8 cellular contexts compared by ENCODE assay signal in genomic region chr4:81470456-81471327, GRCh38. TPM values are rescaled to one million over a fixed set of nuclear protein-coding genes. Genes with fewer than 3 reads are reported as not detected.
DNase-seq lines count a peak whose midpoint lies in the region; ATAC-seq and TF ChIP-seq lines count a peak whose summit lies in the region.

No MANE protein-coding gene starts in this region.

- DNase-seq in GM23338 (ENCODE audit: low spot score) (peak; percentile 50), PC-9 (peak in 1 of 2 experiments; percentile 5), left ventricle myocardium inferior (peak; percentile 48), ovary (peak in 3 of 5 donors; percentile 27 to 45 (median 44)), SKM-1 (lab: John Stamatoyannopoulos, UW; ENCODE audit: unreplicated experiment) (no peak)
- peak; percentile 49 for DNase-seq in activated naive CD8-positive, alpha-beta T cell treated with anti-CD3 and anti-CD28 coated beads, Interleukin-2, amount 50 U/mL, for 24 hours

- peaks cover 6% of the 10 kb centered on the region; the same call in 1 of the 3 replicates for H3K9me3 Mint-ChIP-seq in GM23338
- H3K9me3 Mint-ChIP-seq in activated naive CD8-positive, alpha-beta T cell treated with anti-CD3 and anti-CD28 coated beads, Interleukin-2, amount 50 U/mL, for 24 hours, result no peaks in the 10 kb centered on the region

- H3K36me3 ChIP-seq in GM23338 (ENCODE audit: insufficient read depth) (no peaks in the 10 kb centered on the region), PC-9 (ENCODE audit: low read depth) (no peaks in the 10 kb centered on the region), left ventricle myocardium inferior (no peaks in the 10 kb centered on the region), ovary (no peaks in the 10 kb centered on the region)

- no peaks in the 10 kb centered on the region for H3K9me2 ChIP-seq in GM23338 (ENCODE audit: insufficient read depth)
- no peaks in the 10 kb centered on the region for H3K9me2 ChIP-seq in PC-9 (ENCODE audit: insufficient read depth)

- ATAC-seq in GM23338, result peak; percentile 18
- peak; percentile 8 for ATAC-seq in activated naive CD8-positive, alpha-beta T cell treated with anti-CD3 and anti-CD28 coated beads, Interleukin-2, amount 50 U/mL, for 24 hours
- ATAC-seq in GM21367 (IDR thresholded peaks at IDR 0.05; ENCODE audit: unreplicated experiment), result no peak
- no peak for ATAC-seq in HG03280 (IDR thresholded peaks at IDR 0.05; ENCODE audit: unreplicated experiment)

- peak; percentile 24 for TF ChIP-seq POLR2A in ovary (IDR thresholded peaks at IDR 0.05)

- H3K36me3 Mint-ChIP-seq in GM23338 (ENCODE audit: low read depth), result no peaks in the 10 kb centered on the region; the same call in 2 of the 3 replicates
- H3K36me3 Mint-ChIP-seq in activated naive CD8-positive, alpha-beta T cell treated with anti-CD3 and anti-CD28 coated beads, Interleukin-2, amount 50 U/mL, for 24 hours (ENCODE audit: low read depth), result peaks cover 2% of the 10 kb centered on the region

- CTCF ChIA-PET in PC-9 (lab: Charles Lee), result interaction anchor here (0.5 to 1.0 kb wide), 4 partner anchors 22 to 1009 kb away, joined by 3 to 7 read pairs (median 6); no protein-coding TSS in a partner anchor

- H3K27ac Mint-ChIP-seq in GM23338, result no peak overlapping the region
- H3K27ac Mint-ChIP-seq in activated naive CD8-positive, alpha-beta T cell treated with anti-CD3 and anti-CD28 coated beads, Interleukin-2, amount 50 U/mL, for 24 hours, result peak overlapping the region; percentile 92

- POLR2A ChIA-PET in PC-9 (lab: Charles Lee; ENCODE audit: unreplicated experiment), result no interaction called here

- intact Hi-C loops in PC-9 (cut with micrococcal nuclease; ENCODE audit: unreplicated experiment) (loop anchor here (10.0 kb wide), 1 partner anchor 164 kb away; no protein-coding TSS in a partner anchor), left ventricle myocardium inferior (cut with micrococcal nuclease) (no loop called here), ovary (cut with DNase I) (loop anchor here in 2 of 4 donors (5.0 kb wide), 1 partner anchor 377 kb away; no protein-coding TSS in a partner anchor)

- H3K27me3 Mint-ChIP-seq in GM23338 (ENCODE audit: insufficient read depth, low read depth, poor library complexity), result peaks cover 22% of the 10 kb centered on the region
- peaks cover 1% of the 10 kb centered on the region for H3K27me3 Mint-ChIP-seq in activated naive CD8-positive, alpha-beta T cell treated with anti-CD3 and anti-CD28 coated beads, Interleukin-2, amount 50 U/mL, for 24 hours

- TSS peak; percentile 45 for BruUV-seq in PC-9 (replicated peaks; lab: Mats Ljungman, UMichigan)

- H3K9me3 ChIP-seq in PC-9 (ENCODE audit: insufficient read depth, low read depth) (no peaks in the 10 kb centered on the region), left ventricle myocardium inferior (replicated peaks) (no peaks in the 10 kb centered on the region), ovary (no peaks in the 10 kb centered on the region)

- H3K27ac ChIP-seq in GM23338 (ENCODE audit: low read depth) (no peak overlapping the region), PC-9 (no peak overlapping the region), left ventricle myocardium inferior (replicated peaks) (peak overlapping the region; percentile 89), ovary (peak overlapping the region; percentile 53 to 69)

- peak overlapping the region; percentile 83 for H3K4me3 Mint-ChIP-seq in GM23338
- peak overlapping the region; percentile 100 for H3K4me3 Mint-ChIP-seq in activated naive CD8-positive, alpha-beta T cell treated with anti-CD3 and anti-CD28 coated beads, Interleukin-2, amount 50 U/mL, for 24 hours

- no peaks in the 10 kb centered on the region for H3F3A ChIP-seq in GM23338 (replicated peaks; ENCODE audit: low read depth)
- H3F3A ChIP-seq in PC-9 (ENCODE audit: insufficient read depth, low read depth), result peaks cover 10% of the 10 kb centered on the region; the same call in 1 of the 2 replicates

- no peak for TF ChIP-seq CTCF in GM23338 (conservative IDR thresholded peaks at IDR 0.05; ENCODE audit: low read depth in 2 of 2)
- TF ChIP-seq CTCF in PC-9 (conservative IDR thresholded peaks at IDR 0.05), result no peak
- TF ChIP-seq CTCF in left ventricle myocardium inferior (IDR thresholded peaks at IDR 0.05; ENCODE audit: borderline replicate concordance), result no peak
- no peak for TF ChIP-seq CTCF in ovary (IDR thresholded peaks at IDR 0.05)

- no peak for TF ChIP-seq EP300 in ovary (IDR thresholded peaks at IDR 0.05)

- H3K79me2 ChIP-seq in GM23338 (replicated peaks; ENCODE audit: insufficient read depth), result no peaks in the 10 kb centered on the region
- no peaks in the 10 kb centered on the region for H3K79me2 ChIP-seq in PC-9 (ENCODE audit: low read depth)

- H3K4me1 Mint-ChIP-seq in GM23338, result peaks cover 31% of the 10 kb centered on the region
- peaks cover 57% of the 10 kb centered on the region for H3K4me1 Mint-ChIP-seq in activated naive CD8-positive, alpha-beta T cell treated with anti-CD3 and anti-CD28 coated beads, Interleukin-2, amount 50 U/mL, for 24 hours

- peak overlapping the region; percentile 85 for H3K4me2 ChIP-seq in GM23338
- peak overlapping the region; percentile 85 for H3K4me2 ChIP-seq in PC-9

- peaks cover 24% of the 10 kb centered on the region for H3K27me3 ChIP-seq in GM23338 (ENCODE audit: insufficient read depth)
- no peaks in the 10 kb centered on the region for H3K27me3 ChIP-seq in PC-9 (ENCODE audit: insufficient read depth, low read depth)
- H3K27me3 ChIP-seq in left ventricle myocardium inferior (ENCODE audit: low read depth), result no peaks in the 10 kb centered on the region
- H3K27me3 ChIP-seq in ovary, result no peaks in the 10 kb centered on the region

- H3K4me3 ChIP-seq in GM23338 (peak overlapping the region; percentile 79), PC-9 (peak overlapping the region; percentile 64), left ventricle myocardium inferior (peak overlapping the region; percentile 99), ovary (peak overlapping the region; percentile 55)

- H3K4me1 ChIP-seq in GM23338 (ENCODE audit: insufficient read depth) (peaks cover 25% of the 10 kb centered on the region), PC-9 (replicated peaks; ENCODE audit: insufficient read depth) (peaks cover 6% of the 10 kb centered on the region; the same call in 1 of the 2 replicates), left ventricle myocardium inferior (peaks cover 41% of the 10 kb centered on the region), ovary (ENCODE audit: insufficient read depth) (no peaks in the 10 kb centered on the region)

- H2AFZ ChIP-seq in GM23338 (peak overlapping the region; percentile 96), PC-9 (peak overlapping the region; percentile 85)

- 1 to 3% (median 2%) methylated on average over 32 of the region's 32 CpGs for WGBS in ovary, 3 donors

- H4K20me1 ChIP-seq in GM23338 (replicated peaks; ENCODE audit: insufficient read depth) (no peaks in the 10 kb centered on the region), PC-9 (ENCODE audit: insufficient read depth) (no peaks in the 10 kb centered on the region)

TF ChIP-seq in GM23338, 12 proteins besides CTCF, POLR2A, EP300 and RAD21 (continues in another document):
- TF ChIP-seq JUNB (IDR thresholded peaks at IDR 0.05; ENCODE audit: unreplicated experiment), result no peak
- TF ChIP-seq CREB1 (CRISPR knock-in tag; IDR thresholded peaks at IDR 0.05; ENCODE audit: low read depth), result no peak
- no peak for TF ChIP-seq STAT1 (IDR thresholded peaks at IDR 0.05; ENCODE audit: unreplicated experiment)
- no peak for TF ChIP-seq EZH2 (IDR thresholded peaks at IDR 0.05; ENCODE audit: low read depth, unreplicated experiment)

RNA-seq across cellular contexts. Expression of gene RASGEF1B, which starts 1.0 kb away (rescaled TPM):
- total RNA-seq in GM23338 (2014; rRNA removed; shearing (Covaris generic)), result 2.8 and 5.3 TPM in 2 replicates
- polyA plus RNA-seq in GM23338 (2016; fragmentation: Nextera tagmentation; extraction: Ambion mirVana) (5.2 and 5.6 TPM in 2 replicates), ovary (1 to 10 TPM; 3.9 to 5.5 TPM)
- total RNA-seq in PC-9 (2021) (0.70 and 1.0 TPM in 2 replicates), left ventricle myocardium inferior (4.3 TPM), ovary (10 to 100 TPM in 2 of 7 donors, 1 to 10 TPM in 5; 1.1 to 14.4 (median 4.3) TPM)

Comparison
In these comparisons a context has a peak if more than half of its experiments do, and no peak if none do; other contexts are left out.
1. ATAC-seq: peak in GM23338 (single experiment) and activated naive CD8-positive, alpha-beta T cell treated with anti-CD3 and anti-CD28 coated beads, Interleukin-2, amount 50 U/mL, for 24 hours (single experiment); none in GM21367 (single experiment) and HG03280 (single experiment).
2. H3K27ac ChIP-seq: peak in left ventricle myocardium inferior (single experiment) and ovary (2 of 2); none in GM23338 (single experiment) and PC-9 (single experiment).
3. Peak in every context shown above with its lines, with median percentiles within 50 percentile points of each other: H3K4me3 ChIP-seq.